Comparison of ENCODE assay signal across 9 cellular contexts in genomic region chr7:116229359-116229758, GRCh38. TPM values are rescaled to one million over a fixed set of nuclear protein-coding genes. Genes with fewer than 3 reads are reported as not detected.
DNase-seq lines count a peak whose midpoint lies in the region; ATAC-seq and TF ChIP-seq lines count a peak whose summit lies in the region.
"Had no signal": no experiment of that assay in that cellular context is flagged by ENCODE, and none has a peak within 500 bp of the region (broad histone marks: within the 10 kb centered on the region; RNA-seq: fewer than 3 reads in every experiment).

No MANE protein-coding gene starts in this region.

- H3K4me1 Mint-ChIP-seq in activated CD8-positive, alpha-beta memory T cell treated with anti-CD3 and anti-CD28 coated beads, Interleukin-2, amount 10 ng/mL, durations not matched to agents 7 days and 5 days: peaks cover 71% of the 10 kb centered on the region

- no peak overlapping the region for H3K4me3 Mint-ChIP-seq in activated CD8-positive, alpha-beta memory T cell treated with anti-CD3 and anti-CD28 coated beads, Interleukin-2, amount 10 ng/mL, durations not matched to agents 7 days and 5 days

- no peak for DNase-seq in GM12864 (ENCODE audit: low read depth)
- DNase-seq in medulla oblongata (ENCODE audit: extremely low spot score): peak; percentile 56
- DNase-seq in GM13976 (ENCODE audit: low spot score): no peak
- no peak for DNase-seq in T-helper 9 cell
- no peak for DNase-seq in activated CD8-positive, alpha-beta memory T cell treated with anti-CD3 and anti-CD28 coated beads, Interleukin-2, amount 10 ng/mL, durations not matched to agents 7 days and 5 days
- no peak for DNase-seq in T-helper 2 cell
- DNase-seq: kidney glomerular epithelial cell had no signal

- H3K27me3 Mint-ChIP-seq in activated CD8-positive, alpha-beta memory T cell treated with anti-CD3 and anti-CD28 coated beads, Interleukin-2, amount 10 ng/mL, durations not matched to agents 7 days and 5 days: no peaks in the 10 kb centered on the region

- no peaks in the 10 kb centered on the region for H3K9me3 Mint-ChIP-seq in activated CD8-positive, alpha-beta memory T cell treated with anti-CD3 and anti-CD28 coated beads, Interleukin-2, amount 10 ng/mL, durations not matched to agents 7 days and 5 days (ENCODE audit: low read depth)

- peak overlapping the region; percentile 10; the same call in 1 of the 2 replicates for H3K4me3 ChIP-seq in GM12864 (ENCODE audit: low read depth, low read length)

- TF ChIP-seq CTCF in GM12864 (IDR thresholded peaks at IDR 0.05; ENCODE audit: low read depth, low read length, missing control alignments): no peak
- TF ChIP-seq CTCF in GM13976 (IDR thresholded peaks at IDR 0.05; ENCODE audit: borderline replicate concordance, control extremely low read depth, extremely low read depth, insufficient read depth, missing control alignments): no peak

- peak; percentile 56 for ATAC-seq in GM21447 (IDR thresholded peaks at IDR 0.05; ENCODE audit: unreplicated experiment)
- ATAC-seq in HG03571 (IDR thresholded peaks at IDR 0.05; ENCODE audit: unreplicated experiment): peak; percentile 51
- no peak for ATAC-seq in activated CD8-positive, alpha-beta memory T cell treated with anti-CD3 and anti-CD28 coated beads, Interleukin-2, amount 10 ng/mL, durations not matched to agents 7 days and 5 days

- in situ Hi-C loops in GM13976 (cut with MboI; ENCODE audit: low sequenced_read_pairs, unreplicated experiment): loop anchor here (25.0 kb wide), 1 partner anchor 92 kb away; no protein-coding TSS in a partner anchor

- no peaks in the 10 kb centered on the region for H3K36me3 Mint-ChIP-seq in activated CD8-positive, alpha-beta memory T cell treated with anti-CD3 and anti-CD28 coated beads, Interleukin-2, amount 10 ng/mL, durations not matched to agents 7 days and 5 days

- H3K27ac Mint-ChIP-seq in activated CD8-positive, alpha-beta memory T cell treated with anti-CD3 and anti-CD28 coated beads, Interleukin-2, amount 10 ng/mL, durations not matched to agents 7 days and 5 days: no peak overlapping the region

- CTCF ChIA-PET in activated CD8-positive, alpha-beta memory T cell treated with anti-CD3 and anti-CD28 coated beads, Interleukin-2, amount 10 ng/mL, durations not matched to agents 7 days and 5 days (lab: Charles Lee): interaction anchor here (1.1 to 1.7 kb wide), 2 partner anchors 51 to 57 kb away, joined by 3 to 4 read pairs; no protein-coding TSS in a partner anchor

RNA-seq across cellular contexts. Expression of gene TES, which starts 19.0 kb away (rescaled TPM):
- 10 to 100 TPM; 98.5 TPM for total RNA-seq in activated CD8-positive, alpha-beta memory T cell treated with anti-CD3 and anti-CD28 coated beads, Interleukin-2, amount 10 ng/mL, durations not matched to agents 7 days and 5 days
